In the genomic region with DNA sequence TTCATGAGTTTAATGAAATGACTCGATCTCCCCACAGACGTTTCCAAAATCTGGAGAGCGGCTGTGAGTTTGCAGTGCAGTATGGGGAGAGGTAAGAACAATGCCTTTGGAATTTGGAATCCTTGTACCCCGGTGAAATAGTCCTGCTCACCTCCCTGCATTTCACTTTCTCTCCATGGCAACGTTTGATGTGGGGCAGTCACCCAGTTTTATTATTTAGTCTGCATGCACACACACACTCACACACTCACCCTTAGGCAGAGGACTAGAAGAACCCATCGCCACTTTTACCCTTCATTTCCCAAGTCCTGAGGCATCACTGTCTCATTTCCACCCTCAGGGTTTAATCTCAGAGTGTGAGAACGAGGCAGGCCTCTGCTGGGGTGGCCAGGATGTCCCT, we compare ENCODE assay signal across 16 cellular contexts.
"Had no signal": no experiment of that assay in that cellular context is flagged by ENCODE, and none has a peak within 500 bp of the region (broad histone marks: within the 10 kb centered on the region; RNA-seq: fewer than 3 reads in every experiment).

No MANE protein-coding gene starts in this region.

- H3K9me3 Mint-ChIP-seq: activated naive CD8-positive, alpha-beta T cell treated with anti-CD3 and anti-CD28 coated beads for 36 hours; activated T-helper 1 cell treated with anti-CD3 and anti-CD28 coated beads, Interleukin-12 subunit alpha, Interleukin-12 subunit beta, Interleukin-2, Interleukin-4 antibody, amounts not matched to agents 30 ng/mL and 10 ng/mL and 1 ng/mL, durations not matched to agents 14 hours and 24 hours and 36 hours; naive thymus-derived CD4-positive, alpha-beta T cell had no signal

- H3K4me3 ChIP-seq: body of pancreas, coronary artery, transverse colon, uterus had no signal

- ATAC-seq: stimulated activated naive CD8-positive, alpha-beta T cell treated with anti-CD3 and anti-CD28 coated beads, Interleukin-15, Interleukin-2, amounts not matched to agents 100 U/mL and 50 U/mL, for 24 hours had no signal

- H3K4me3 Mint-ChIP-seq: activated naive CD8-positive, alpha-beta T cell treated with anti-CD3 and anti-CD28 coated beads for 36 hours; activated T-helper 1 cell treated with anti-CD3 and anti-CD28 coated beads, Interleukin-12 subunit alpha, Interleukin-12 subunit beta, Interleukin-2, Interleukin-4 antibody, amounts not matched to agents 30 ng/mL and 10 ng/mL and 1 ng/mL, durations not matched to agents 14 hours and 24 hours and 36 hours; naive thymus-derived CD4-positive, alpha-beta T cell had no signal

- H3K9me3 ChIP-seq: body of pancreas, transverse colon, uterus had no signal

- H3K27ac ChIP-seq: body of pancreas, coronary artery, transverse colon, uterus had no signal

- H3K36me3 ChIP-seq: transverse colon, uterus had no signal

- H3K27ac Mint-ChIP-seq: activated naive CD8-positive, alpha-beta T cell treated with anti-CD3 and anti-CD28 coated beads for 36 hours; activated T-helper 1 cell treated with anti-CD3 and anti-CD28 coated beads, Interleukin-12 subunit alpha, Interleukin-12 subunit beta, Interleukin-2, Interleukin-4 antibody, amounts not matched to agents 30 ng/mL and 10 ng/mL and 1 ng/mL, durations not matched to agents 14 hours and 24 hours and 36 hours had no signal

- H3K36me3 Mint-ChIP-seq: activated naive CD8-positive, alpha-beta T cell treated with anti-CD3 and anti-CD28 coated beads for 36 hours; naive thymus-derived CD4-positive, alpha-beta T cell had no signal

- H3K27me3 ChIP-seq: body of pancreas, transverse colon, uterus had no signal

- H3K4me1 ChIP-seq: uterus had no signal

- DNase-seq: activated CD4-positive, alpha-beta T cell treated with anti-CD3 and anti-CD28 coated beads, Interleukin-2, amount 50 U/mL, for 4 hours; activated CD4-positive, CD25-positive, alpha-beta regulatory T cell treated with anti-CD3 and anti-CD28 coated beads, Interleukin-2, amount 50 U/mL, for 72 hours; activated naive CD8-positive, alpha-beta T cell treated with anti-CD3 and anti-CD28 coated beads for 36 hours; activated T-cell treated with anti-CD3 and anti-CD28 coated beads for 4 hours; body of pancreas; central memory CD4-positive, alpha-beta T cell; kidney; left ventricle myocardium superior; naive thymus-derived CD4-positive, alpha-beta T cell; posterior cingulate gyrus; stimulated activated CD4-positive, alpha-beta T cell treated with anti-CD3 and anti-CD28 coated beads, Interleukin-2, amount 100 ng/mL, for 24 hours; stimulated activated naive CD8-positive, alpha-beta T cell treated with anti-CD3 and anti-CD28 coated beads, Interleukin-15, Interleukin-2, amounts not matched to agents 100 U/mL and 50 U/mL, for 24 hours; transverse colon; uterus had no signal
